ENCODE assay signal across 2 cellular contexts in the genomic region with DNA sequence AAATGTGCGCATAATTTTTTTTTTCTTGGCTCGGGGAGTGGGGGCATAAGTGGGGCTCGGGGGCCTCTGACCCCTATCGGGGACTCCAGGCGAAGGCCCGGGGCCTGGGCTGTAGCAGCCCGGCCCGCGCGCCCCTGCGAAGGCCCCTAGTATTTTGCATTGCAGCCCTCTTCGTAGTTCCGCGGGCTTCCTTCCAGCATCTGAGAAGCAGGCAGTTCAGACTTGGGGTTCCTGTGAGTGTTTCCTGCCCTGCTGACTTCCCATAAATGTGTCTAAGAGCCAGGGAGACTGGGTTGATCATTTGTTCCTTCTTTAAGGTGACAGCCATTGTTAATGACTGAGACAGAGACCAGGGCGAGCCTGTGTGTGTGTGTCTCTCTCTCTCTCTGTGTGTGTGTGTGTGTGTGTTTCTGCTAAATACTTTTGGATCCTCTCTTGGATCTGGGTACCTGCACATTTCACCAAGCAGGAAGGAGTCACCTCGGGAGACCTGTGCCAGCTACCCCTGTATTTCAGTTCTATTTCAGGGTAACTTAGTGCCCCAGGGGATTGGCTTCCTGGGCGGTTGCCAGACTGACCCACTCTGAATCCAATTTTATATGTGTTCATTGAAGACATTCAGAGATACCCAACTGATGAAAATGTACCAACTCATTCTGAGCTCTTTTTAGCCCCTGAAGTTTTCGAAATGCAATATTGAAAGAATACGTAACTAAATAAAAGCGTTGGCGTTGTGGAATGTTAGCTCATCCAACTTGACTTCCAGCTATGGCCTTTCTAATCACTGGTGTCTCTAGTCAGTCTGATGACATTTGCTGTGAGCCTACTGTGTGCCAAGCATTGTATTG.
TF ChIP-seq lines count a peak whose summit lies in the region.

No MANE protein-coding gene starts in this region.

TF ChIP-seq in WTC11, 78 proteins besides CTCF, POLR2A, EP300 and RAD21:
- TF ChIP-seq AR (CRISPR knock-in tag; IDR thresholded peaks at IDR 0.05) (no peak), FOXK1 (CRISPR knock-in tag; IDR thresholded peaks at IDR 0.05) (no peak), FOXJ3 (CRISPR knock-in tag; IDR thresholded peaks at IDR 0.05; ENCODE audit: borderline replicate concordance) (no peak), E2F1 (CRISPR knock-in tag; IDR thresholded peaks at IDR 0.05) (no peak), CDX4 (CRISPR knock-in tag; IDR thresholded peaks at IDR 0.05; ENCODE audit: borderline replicate concordance) (no peak)

TF ChIP-seq in HepG2, 621 proteins besides CTCF, POLR2A, EP300 and RAD21 (continued from another document and continues in another):
- TF ChIP-seq ZNF687 (CRISPR knock-in tag; IDR thresholded peaks at IDR 0.05) (peak; percentile 36; the same call in 1 of the 2 replicates), ZNF619 (CRISPR knock-in tag; IDR thresholded peaks at IDR 0.05) (no peak), AGO2 (optimal IDR thresholded peaks at IDR 0.05; ENCODE audit: low read depth, low read length) (peak; percentile 69), ZNF850 (CRISPR knock-in tag; conservative IDR thresholded peaks at IDR 0.05) (no peak), FOXK1 (CRISPR knock-in tag; IDR thresholded peaks at IDR 0.05; ENCODE audit: borderline replicate concordance, low read depth) (0 out of 2 replicates have a peak, but pooled peaks have one; percentile 4), ZNF639 (CRISPR knock-in tag; conservative IDR thresholded peaks at IDR 0.05) (no peak), ATM (IDR thresholded peaks at IDR 0.05; ENCODE audit: borderline replicate concordance) (no peak), MED1 (CRISPR knock-in tag; IDR thresholded peaks at IDR 0.05) (0 out of 2 replicates have a peak, but pooled peaks have one; percentile 17), ZNF280D (CRISPR knock-in tag; IDR thresholded peaks at IDR 0.05) (no peak), CAMTA2 (CRISPR knock-in tag; IDR thresholded peaks at IDR 0.05; ENCODE audit: borderline replicate concordance) (no peak), ASH2L (IDR thresholded peaks at IDR 0.05; ENCODE audit: insufficient read length, low read depth, low read length) (peak; percentile 37), TCF7 (IDR thresholded peaks at IDR 0.05; ENCODE audit: low read depth) (no peak), BRCA1 (CRISPR knock-in tag; IDR thresholded peaks at IDR 0.05) (no peak), E2F2 (CRISPR knock-in tag; IDR thresholded peaks at IDR 0.05; ENCODE audit: borderline replicate concordance) (no peak), MIER2 (CRISPR knock-in tag; IDR thresholded peaks at IDR 0.05) (no peak), ZKSCAN1 (IDR thresholded peaks at IDR 0.05; ENCODE audit: low read length) (peak; percentile 65; the same call in 1 of the 2 replicates), ATF6 (CRISPR knock-in tag; conservative IDR thresholded peaks at IDR 0.05) (no peak), KIAA2018 (CRISPR knock-in tag; IDR thresholded peaks at IDR 0.05; ENCODE audit: borderline replicate concordance) (no peak), ZNF230 (CRISPR knock-in tag; IDR thresholded peaks at IDR 0.05) (no peak), ZEB1 (IDR thresholded peaks at IDR 0.05; ENCODE audit: insufficient replicate concordance, low read depth) (no peak), KDM5B (CRISPR knock-in tag; IDR thresholded peaks at IDR 0.05; ENCODE audit: borderline replicate concordance) (no peak), RORA (CRISPR knock-in tag; IDR thresholded peaks at IDR 0.05) (no peak), AHR (CRISPR knock-in tag; IDR thresholded peaks at IDR 0.05) (no peak)
- TF ChIP-seq, protein P1, sequence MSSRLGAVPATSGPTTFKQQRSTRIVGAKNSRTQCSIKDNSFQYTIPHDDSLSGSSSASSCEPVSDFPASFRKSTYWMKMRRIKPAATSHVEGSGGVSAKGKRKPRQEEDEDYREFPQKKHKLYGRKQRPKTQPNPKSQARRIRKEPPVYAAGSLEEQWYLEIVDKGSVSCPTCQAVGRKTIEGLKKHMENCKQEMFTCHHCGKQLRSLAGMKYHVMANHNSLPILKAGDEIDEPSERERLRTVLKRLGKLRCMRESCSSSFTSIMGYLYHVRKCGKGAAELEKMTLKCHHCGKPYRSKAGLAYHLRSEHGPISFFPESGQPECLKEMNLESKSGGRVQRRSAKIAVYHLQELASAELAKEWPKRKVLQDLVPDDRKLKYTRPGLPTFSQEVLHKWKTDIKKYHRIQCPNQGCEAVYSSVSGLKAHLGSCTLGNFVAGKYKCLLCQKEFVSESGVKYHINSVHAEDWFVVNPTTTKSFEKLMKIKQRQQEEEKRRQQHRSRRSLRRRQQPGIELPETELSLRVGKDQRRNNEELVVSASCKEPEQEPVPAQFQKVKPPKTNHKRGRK (CRISPR knock-in tag; IDR thresholded peaks at IDR 0.05): no peak
